ENCODE assay signal across 25 cellular contexts in genomic region chr6:142421285-142422202, GRCh38.
A peak's percentile ranks its signal among the peaks of the same experiment; 100 is the strongest.
DNase-seq lines count a peak whose midpoint lies in the region; TF ChIP-seq lines count a peak whose summit lies in the region.
"Had no signal": no experiment of that assay in that cellular context is flagged by ENCODE, and none has a peak within 500 bp of the region (broad histone marks: within the 10 kb centered on the region; RNA-seq: fewer than 3 reads in every experiment).

No MANE protein-coding gene starts in this region.

- H3K4me1 ChIP-seq in mesenchymal stem cell (ENCODE audit: control insufficient read depth, insufficient read depth, low read depth, low read length) (no peaks in the 10 kb centered on the region), testis (no peaks in the 10 kb centered on the region)
- H3K4me1 ChIP-seq: neural progenitor cell, upper lobe of right lung had no signal

- no peak overlapping the region for H2BK120ac ChIP-seq in mesenchymal stem cell (ENCODE audit: low read depth, low read length)

- no peak for TF ChIP-seq CTCF in testis (IDR thresholded peaks at IDR 0.05)

- peak; percentile 5 for DNase-seq in DMS53 treated with DMSO at 0.1 percent for 48 hours (lab: John Stamatoyannopoulos, UW; ENCODE audit: unreplicated experiment)
- DNase-seq in M059J (ENCODE audit: low read depth) = peak; percentile 48
- DNase-seq in SK-N-MC (ENCODE audit: low read depth, low spot score) = no peak
- DNase-seq in mesenchymal stem cell = no peak
- DNase-seq in testis = no peak
- DNase-seq in DMS79 treated with DMSO at 0.1 percent for 48 hours (lab: John Stamatoyannopoulos, UW) = no peak
- no peak for DNase-seq in midbrain (lab: John Stamatoyannopoulos, UW)
- DNase-seq: activated CD4-positive, alpha-beta T cell treated with anti-CD3 and anti-CD28 coated beads, Interleukin-2, amount 50 U/mL, for 48 hours; activated CD4-positive, CD25-positive, alpha-beta regulatory T cell; activated CD8-positive, alpha-beta memory T cell treated with anti-CD3 and anti-CD28 coated beads, Interleukin-2, amount 50 U/mL, for 48 hours; amygdala; CD4-positive, alpha-beta T cell; effector CD4-positive, alpha-beta T cell; foreskin melanocyte; heart right ventricle; NCI-H2171; NCI-H524; posterior cingulate gyrus; SHP77 treated with DMSO at 0.1 percent for 48 hours; stimulated activated CD4-positive, alpha-beta T cell treated with anti-CD3 and anti-CD28 coated beads, Interleukin-12 subunit alpha, Interleukin-12 subunit beta, amount 100 ng/mL, for 4 hours; stimulated activated CD4-positive, alpha-beta T cell treated with anti-CD3 and anti-CD28 coated beads, Interleukin-4, amount 100 ng/mL, for 24 hours; substantia nigra; T-helper 1 cell; upper lobe of right lung had no signal

- H3K4ac ChIP-seq in mesenchymal stem cell (ENCODE audit: low read depth in 1 of 2, low read length in 2 of 2) = no peak overlapping the region

- no peaks in the 10 kb centered on the region for H3K27me3 ChIP-seq in mesenchymal stem cell (ENCODE audit: control insufficient read depth in 1 of 2, insufficient read depth in 1 of 2, low read length in 2 of 2)
- H3K27me3 ChIP-seq in testis = no peaks in the 10 kb centered on the region
- H3K27me3 ChIP-seq: heart right ventricle, neural progenitor cell, upper lobe of right lung had no signal

- H3K36me3 ChIP-seq in SK-N-MC (ENCODE audit: insufficient read depth, low read length) (no peaks in the 10 kb centered on the region), mesenchymal stem cell (ENCODE audit: control insufficient read depth in 1 of 2, insufficient read depth in 2 of 2, low read depth in 1 of 2, low read length in 2 of 2) (no peaks in the 10 kb centered on the region), testis (ENCODE audit: low read depth, missing control alignments) (no peaks in the 10 kb centered on the region)
- H3K36me3 ChIP-seq: heart right ventricle, neural progenitor cell, upper lobe of right lung had no signal

- H2AFZ ChIP-seq in mesenchymal stem cell (ENCODE audit: low read depth, low read length) = no peak overlapping the region
- H2AFZ ChIP-seq: neural progenitor cell had no signal

- no peak overlapping the region for H2BK12ac ChIP-seq in mesenchymal stem cell (ENCODE audit: low read length in 2 of 2)

- H2AK5ac ChIP-seq in mesenchymal stem cell (ENCODE audit: low read length, severe bottlenecking) = no peak overlapping the region

- H3K27ac ChIP-seq in SK-N-MC = peak overlapping the region; percentile 34; the same call in 1 of the 2 replicates
- H3K27ac ChIP-seq in mesenchymal stem cell (ENCODE audit: low read length, poor library complexity, severe bottlenecking) = no peak overlapping the region
- H3K27ac ChIP-seq in testis = no peak overlapping the region
- H3K27ac ChIP-seq: heart right ventricle, neural progenitor cell, upper lobe of right lung had no signal

- no peak overlapping the region for H3K23ac ChIP-seq in mesenchymal stem cell (ENCODE audit: low read length in 2 of 2)

- no peak for TF ChIP-seq POLR2A in testis (IDR thresholded peaks at IDR 0.05)

- H3K14ac ChIP-seq in mesenchymal stem cell (ENCODE audit: low read length in 2 of 2) = no peak overlapping the region

- H3K4me3 ChIP-seq in SK-N-MC = no peak overlapping the region
- no peak overlapping the region for H3K4me3 ChIP-seq in mesenchymal stem cell (ENCODE audit: insufficient read depth in 1 of 2, low read depth in 1 of 2, low read length in 2 of 2)
- H3K4me3 ChIP-seq in testis = no peak overlapping the region
- H3K4me3 ChIP-seq: heart right ventricle, neural progenitor cell, upper lobe of right lung had no signal

- H3K9me3 ChIP-seq in SK-N-MC (ENCODE audit: low read depth, low read length) (no peaks in the 10 kb centered on the region), mesenchymal stem cell (ENCODE audit: control insufficient read depth, low read length) (no peaks in the 10 kb centered on the region), testis (no peaks in the 10 kb centered on the region)
- H3K9me3 ChIP-seq: heart right ventricle, upper lobe of right lung had no signal

- no peaks in the 10 kb centered on the region for H3K79me1 ChIP-seq in mesenchymal stem cell (replicated peaks; ENCODE audit: low read length, poor library complexity, severe bottlenecking)

- no peak overlapping the region for H4K8ac ChIP-seq in mesenchymal stem cell (ENCODE audit: low read length)

- H4K91ac ChIP-seq in mesenchymal stem cell (ENCODE audit: low read length) = no peak overlapping the region

- no peak overlapping the region for H2BK15ac ChIP-seq in mesenchymal stem cell (ENCODE audit: low read depth, poor library complexity, severe bottlenecking)

- intact Hi-C loops in testis (cut with DNase I; ENCODE audit: low total_unique reads) = no loop called here

- no peak overlapping the region for H2BK5ac ChIP-seq in mesenchymal stem cell (ENCODE audit: low read depth, low read length, poor library complexity, severe bottlenecking)

- H3K4me2 ChIP-seq in mesenchymal stem cell (ENCODE audit: low read length, poor library complexity, severe bottlenecking) = no peak overlapping the region
- H3K4me2 ChIP-seq: neural progenitor cell had no signal

- no peak overlapping the region for H3K9ac ChIP-seq in SK-N-MC (ENCODE audit: insufficient read length)
- peak overlapping the region; percentile 33 for H3K9ac ChIP-seq in mesenchymal stem cell (ENCODE audit: low read length)
- H3K9ac ChIP-seq: neural progenitor cell had no signal

- H3K18ac ChIP-seq in mesenchymal stem cell (ENCODE audit: low read depth in 1 of 2, low read length in 2 of 2) = no peak overlapping the region

Comparison
In these comparisons a context has a peak if more than half of its experiments do, and no peak if none do; other contexts are left out.
1. DNase-seq: peak in DMS53 treated with DMSO at 0.1 percent for 48 hours (single experiment) and M059J (single experiment); none in SK-N-MC (single experiment), mesenchymal stem cell (single experiment), testis (single experiment), DMS79 treated with DMSO at 0.1 percent for 48 hours (single experiment) and midbrain (single experiment).